ENCODE assay signal across 17 cellular contexts in genomic region chr2:177044686-177045085, GRCh38.
DNase-seq lines count a peak whose midpoint lies in the region; ATAC-seq, FAIRE-seq and TF ChIP-seq lines count a peak whose summit lies in the region.
"Had no signal": no experiment of that assay in that cellular context is flagged by ENCODE, and none has a peak within 500 bp of the region (broad histone marks: within the 10 kb centered on the region; RNA-seq: fewer than 3 reads in every experiment).

No MANE protein-coding gene starts in this region.

- H4K5ac ChIP-seq in H1 (ENCODE audit: insufficient read length, low read depth, low read length), result no peak overlapping the region

- no peak overlapping the region for H4K8ac ChIP-seq in H1 (ENCODE audit: extremely low read depth, insufficient read depth, low read length)

- H3K4me3 ChIP-seq in SK-N-MC (no peak overlapping the region), H1 (ENCODE audit: extremely low read depth in 1 of 4, insufficient read depth in 2 of 4, low read depth in 3 of 4, low read length in 4 of 4) (no peak overlapping the region)
- H3K4me3 ChIP-seq: GM12878, GM23338 had no signal

- H3K9me3 Mint-ChIP-seq in brain, result peaks cover 0 to 4% (median 3%) of the 10 kb centered on the region in 5 experiments
- no peaks in the 10 kb centered on the region for H3K9me3 Mint-ChIP-seq in stimulated activated memory B cell treated with anti-CD40 and anti-IgM and Interleukin-4, amounts not matched to agents 10 μg/mL and 1 μg/mL and 100 μg/mL, for 72 hours
- H3K9me3 Mint-ChIP-seq: GM23338 had no signal

- H2AFZ ChIP-seq in H1 (ENCODE audit: low read length), result 0 out of 2 replicates have a peak overlapping the region, but pooled peaks have one; percentile 38
- H2AFZ ChIP-seq: GM23338 had no signal

- no peak overlapping the region for H3K18ac ChIP-seq in H1 (ENCODE audit: extremely low read depth, low read length)

- no peak overlapping the region for H3K4ac ChIP-seq in H1 (replicated peaks; ENCODE audit: insufficient read length, low read depth, low read length)

- TF ChIP-seq POLR2A in H1 (IDR thresholded peaks at IDR 0.05; ENCODE audit: control extremely low read depth in 1 of 2, low read depth in 2 of 2, low read length in 2 of 2), result no peak

- H3K36me3 ChIP-seq in SK-N-MC (ENCODE audit: insufficient read depth, low read length), result no peaks in the 10 kb centered on the region
- H3K36me3 ChIP-seq in H1 (ENCODE audit: control insufficient read depth in 2 of 4, insufficient read depth in 4 of 4, low read length in 3 of 4), result no peaks in the 10 kb centered on the region

- H2BK12ac ChIP-seq in H1 (ENCODE audit: low read depth, low read length), result no peak overlapping the region

- no peak overlapping the region for H2BK15ac ChIP-seq in H1 (ENCODE audit: low read length)

- WGBS in H1 (ENCODE audit: extremely low coverage in 1 of 2, insufficient coverage in 1 of 2, insufficient read length in 1 of 2, insufficient replicate concordance in 2 of 2, low coverage in 1 of 2, low lambda C conversion rate in 2 of 2, missing lambda C conversion rate in 1 of 2), 2 experiments, result 88% methylated on average over 2 of the region's 2 CpGs; no CpG with 5 or more reads in 1 of the 2 experiments

- no peak for DNase-seq in SK-N-MC (ENCODE audit: low read depth, low spot score)
- no peak for DNase-seq in H1 (ENCODE audit: low read depth in 1 of 2, low spot score in 2 of 2)
- no peak for DNase-seq in Right ventricle myocardium inferior (ENCODE audit: missing footprints)
- no peak for DNase-seq in retina
- no peak for DNase-seq in posterior vena cava (ENCODE audit: low spot score)
- no peak for DNase-seq in COLO668 (lab: John Stamatoyannopoulos, UW; ENCODE audit: unreplicated experiment)
- DNase-seq: Caco-2; CD4-positive, alpha-beta memory T cell; DMS153; DND-41; GDM1; HCEC 1CT had no signal

- no peak overlapping the region for H4K91ac ChIP-seq in H1 (replicated peaks; ENCODE audit: insufficient read length, low read length)

- TF ChIP-seq EP300 in H1 (IDR thresholded peaks at IDR 0.05; ENCODE audit: borderline replicate concordance in 1 of 2, low read depth in 2 of 2, low read length in 2 of 2), result no peak

- no peaks in the 10 kb centered on the region for H3K36me3 Mint-ChIP-seq in brain
- H3K36me3 Mint-ChIP-seq in stimulated activated memory B cell treated with anti-CD40 and anti-IgM and Interleukin-4, amounts not matched to agents 10 μg/mL and 1 μg/mL and 100 μg/mL, for 72 hours, result no peaks in the 10 kb centered on the region
- H3K36me3 Mint-ChIP-seq: CD4-positive, alpha-beta memory T cell had no signal

- no peaks in the 10 kb centered on the region for H4K20me1 ChIP-seq in H1 (replicated peaks in 1 of 2; ENCODE audit: control insufficient read depth in 1 of 2, insufficient read depth in 2 of 2, low read length in 2 of 2)

- no peak for TF ChIP-seq CTCF in brain (conservative IDR thresholded peaks at IDR 0.05)
- no peak for TF ChIP-seq CTCF in H1 (IDR thresholded peaks at IDR 0.05; ENCODE audit: control extremely low read depth in 1 of 3, insufficient read depth in 1 of 3, low read depth in 1 of 3, low read length in 3 of 3)

- no peak overlapping the region for H3K23ac ChIP-seq in H1 (ENCODE audit: insufficient read length)

- FAIRE-seq in H1 (lab: Jason Lieb, UNC), result no peak
- FAIRE-seq: GM12878, H54 had no signal

- no peak overlapping the region for H3K56ac ChIP-seq in H1 (replicated peaks; ENCODE audit: insufficient read length, low read depth, low read length)

- no peaks in the 10 kb centered on the region for H3K79me2 ChIP-seq in H1 (ENCODE audit: control insufficient read depth in 1 of 2, insufficient read depth in 2 of 2, low read length in 2 of 2)

- peak; percentile 36 for ATAC-seq in stimulated activated memory B cell treated with anti-CD40 and anti-IgM and Interleukin-4, amounts not matched to agents 10 μg/mL and 1 μg/mL and 100 μg/mL, for 72 hours
- ATAC-seq in Right ventricle myocardium inferior, result no peak
- ATAC-seq: GM12878, GM23338 had no signal

- peaks cover 30% of the 10 kb centered on the region for H3K4me1 Mint-ChIP-seq in brain
- H3K4me1 Mint-ChIP-seq in stimulated activated memory B cell treated with anti-CD40 and anti-IgM and Interleukin-4, amounts not matched to agents 10 μg/mL and 1 μg/mL and 100 μg/mL, for 72 hours, result no peaks in the 10 kb centered on the region
- H3K4me1 Mint-ChIP-seq: CD4-positive, alpha-beta memory T cell had no signal

- no peaks in the 10 kb centered on the region for H3K9me3 ChIP-seq in SK-N-MC (ENCODE audit: low read depth, low read length)
- H3K9me3 ChIP-seq in H1 (ENCODE audit: insufficient read depth in 2 of 2, low read depth in 1 of 2, low read length in 1 of 2), result no peaks in the 10 kb centered on the region

- H3K4me1 ChIP-seq in H1 (replicated peaks in 1 of 4; ENCODE audit: control insufficient read depth in 3 of 4, insufficient read depth in 4 of 4, low read length in 3 of 4), result no peaks in the 10 kb centered on the region
- H3K4me1 ChIP-seq: Caco-2 had no signal

- no peak overlapping the region for H3K4me3 Mint-ChIP-seq in brain
- no peak overlapping the region for H3K4me3 Mint-ChIP-seq in stimulated activated memory B cell treated with anti-CD40 and anti-IgM and Interleukin-4, amounts not matched to agents 10 μg/mL and 1 μg/mL and 100 μg/mL, for 72 hours
- H3K4me3 Mint-ChIP-seq: CD4-positive, alpha-beta memory T cell; GM23338 had no signal

- POLR2A ChIA-PET in H1 (lab: Charles Lee; ENCODE audit: partially characterized antibody), result no interaction called here

- H3K14ac ChIP-seq in H1 (ENCODE audit: insufficient read length), result no peak overlapping the region

- H3K4me2 ChIP-seq in H1 (ENCODE audit: insufficient read depth in 1 of 2, low read depth in 2 of 2, low read length in 2 of 2), result no peak overlapping the region
- H3K4me2 ChIP-seq: GM23338 had no signal

- H3K27ac ChIP-seq in SK-N-MC (peak overlapping the region; percentile 61; the same call in 1 of the 2 replicates), H1 (ENCODE audit: low read depth, low read length) (no peak overlapping the region)

- no peak overlapping the region for H2BK120ac ChIP-seq in H1 (replicated peaks; ENCODE audit: low read depth, low read length)

- no peak overlapping the region for H2BK5ac ChIP-seq in H1 (ENCODE audit: low read depth, low read length)

- H3K27me3 Mint-ChIP-seq in brain, result no peaks in the 10 kb centered on the region
- H3K27me3 Mint-ChIP-seq in stimulated activated memory B cell treated with anti-CD40 and anti-IgM and Interleukin-4, amounts not matched to agents 10 μg/mL and 1 μg/mL and 100 μg/mL, for 72 hours, result peaks cover 20% of the 10 kb centered on the region

- H3K23me2 ChIP-seq in H1 (ENCODE audit: low read depth, low read length), result no peaks in the 10 kb centered on the region

- H3K27me3 ChIP-seq in H1 (replicated peaks in 1 of 4; ENCODE audit: control insufficient read depth in 3 of 4, extremely low read depth in 1 of 4, insufficient read depth in 3 of 4, low read length in 3 of 4), result peaks cover 0 to 1% (median 0%) of the 10 kb centered on the region in 4 experiments; a peak in 1 of 7 replicates

- intact Hi-C loops in Right ventricle myocardium inferior (cut with DNase I), result no loop called here
- intact Hi-C loops in posterior vena cava (cut with DNase I), result no loop called here

- H2BK20ac ChIP-seq in H1 (ENCODE audit: low read length), result no peak overlapping the region

- no peak for TF ChIP-seq RAD21 in H1 (IDR thresholded peaks at IDR 0.05 in 1 of 2, conservative IDR thresholded peaks at IDR 0.05 in 1 of 2; ENCODE audit: low read depth in 2 of 2, low read length in 2 of 2)

- no peak overlapping the region for H3K9ac ChIP-seq in SK-N-MC (ENCODE audit: insufficient read length)
- no peak overlapping the region for H3K9ac ChIP-seq in H1 (replicated peaks in 1 of 4; ENCODE audit: extremely low read depth in 1 of 4, low read depth in 3 of 4, low read length in 3 of 4)

- no peak overlapping the region for H2AK5ac ChIP-seq in H1 (ENCODE audit: low read depth, low read length)

- CTCF ChIA-PET in H1 (lab: Charles Lee; ENCODE audit: partially characterized antibody), result interaction anchor here (0.8 to 4.5 kb wide), 2 partner anchors 12 to 57 kb away, joined by 3 to 28 read pairs; no protein-coding TSS in a partner anchor

- peak overlapping the region in 3 of 5 experiments; percentile 0 to 83 (median 7) for H3K27ac Mint-ChIP-seq in brain
- no peak overlapping the region for H3K27ac Mint-ChIP-seq in stimulated activated memory B cell treated with anti-CD40 and anti-IgM and Interleukin-4, amounts not matched to agents 10 μg/mL and 1 μg/mL and 100 μg/mL, for 72 hours
- H3K27ac Mint-ChIP-seq: CD4-positive, alpha-beta memory T cell; GM23338 had no signal

- no peaks in the 10 kb centered on the region for H3K79me1 ChIP-seq in H1 (ENCODE audit: low read depth, low read length)

TF ChIP-seq in H1, 55 proteins besides CTCF, POLR2A, EP300 and RAD21 (continues in another document):
- no peak for TF ChIP-seq HDAC2 (IDR thresholded peaks at IDR 0.05; ENCODE audit: borderline replicate concordance in 1 of 2, low read depth in 2 of 2, low read length in 2 of 2)
- TF ChIP-seq, protein P1, sequence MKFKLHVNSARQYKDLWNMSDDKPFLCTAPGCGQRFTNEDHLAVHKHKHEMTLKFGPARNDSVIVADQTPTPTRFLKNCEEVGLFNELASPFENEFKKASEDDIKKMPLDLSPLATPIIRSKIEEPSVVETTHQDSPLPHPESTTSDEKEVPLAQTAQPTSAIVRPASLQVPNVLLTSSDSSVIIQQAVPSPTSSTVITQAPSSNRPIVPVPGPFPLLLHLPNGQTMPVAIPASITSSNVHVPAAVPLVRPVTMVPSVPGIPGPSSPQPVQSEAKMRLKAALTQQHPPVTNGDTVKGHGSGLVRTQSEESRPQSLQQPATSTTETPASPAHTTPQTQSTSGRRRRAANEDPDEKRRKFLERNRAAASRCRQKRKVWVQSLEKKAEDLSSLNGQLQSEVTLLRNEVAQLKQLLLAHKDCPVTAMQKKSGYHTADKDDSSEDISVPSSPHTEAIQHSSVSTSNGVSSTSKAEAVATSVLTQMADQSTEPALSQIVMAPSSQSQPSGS (IDR thresholded peaks at IDR 0.05; ENCODE audit: low read length), result no peak
- no peak for TF ChIP-seq TBP (IDR thresholded peaks at IDR 0.05; ENCODE audit: low read depth, low read length)
- TF ChIP-seq, protein P2, sequence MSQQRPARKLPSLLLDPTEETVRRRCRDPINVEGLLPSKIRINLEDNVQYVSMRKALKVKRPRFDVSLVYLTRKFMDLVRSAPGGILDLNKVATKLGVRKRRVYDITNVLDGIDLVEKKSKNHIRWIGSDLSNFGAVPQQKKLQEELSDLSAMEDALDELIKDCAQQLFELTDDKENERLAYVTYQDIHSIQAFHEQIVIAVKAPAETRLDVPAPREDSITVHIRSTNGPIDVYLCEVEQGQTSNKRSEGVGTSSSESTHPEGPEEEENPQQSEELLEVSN (IDR thresholded peaks at IDR 0.05), result no peak
- TF ChIP-seq POU5F1 (IDR thresholded peaks at IDR 0.05; ENCODE audit: low read depth, low read length), result no peak
- no peak for TF ChIP-seq CTBP2 (IDR thresholded peaks at IDR 0.05; ENCODE audit: borderline replicate concordance, insufficient read depth, insufficient read length, low read length)
- TF ChIP-seq RNF2 (IDR thresholded peaks at IDR 0.05; ENCODE audit: borderline replicate concordance, low read depth, low read length, missing control alignments, poor library complexity, severe bottlenecking), result no peak
- TF ChIP-seq MAFK (IDR thresholded peaks at IDR 0.05; ENCODE audit: low read depth, low read length), result no peak
- TF ChIP-seq SIRT6 (IDR thresholded peaks at IDR 0.05; ENCODE audit: low read length), result no peak
